In genomic region chr12:95205685-95206084, GRCh38 we compare ENCODE assay signal across 8 cellular contexts. TPM values are rescaled to one million over a fixed set of nuclear protein-coding genes. Genes with fewer than 3 reads are reported as not detected.
DNase-seq lines count a peak whose midpoint lies in the region; ATAC-seq and TF ChIP-seq lines count a peak whose summit lies in the region.

No MANE protein-coding gene starts in this region.

- peak overlapping the region; percentile 98 for H3K27ac Mint-ChIP-seq in GM23338
- no peak overlapping the region for H3K27ac Mint-ChIP-seq in glutamatergic neuron (ENCODE audit: unreplicated experiment)
- H3K27ac Mint-ChIP-seq in T-helper 2 cell treated with Interferon-gamma antibody and Interleukin-4, amounts not matched to agents 5 μg/mL and 100 μg/mL, for 36 hours = no peak overlapping the region

- H3F3A ChIP-seq in GM23338 (replicated peaks; ENCODE audit: low read depth) = 0 out of 2 replicates have a peak, but pooled peaks cover 3% of the 10 kb centered on the region

- H3K27ac ChIP-seq in GM23338 (ENCODE audit: low read depth) (peak overlapping the region; percentile 96), angular gyrus (ENCODE audit: low read depth, low read length) (peak overlapping the region; percentile 59), right cardiac atrium (ENCODE audit: low read length) (peak overlapping the region; percentile 96), skeletal muscle tissue (ENCODE audit: low read depth, low read length) (peak overlapping the region; percentile 70)

- H3K4me2 ChIP-seq in GM23338 = peak overlapping the region; percentile 54

- peaks cover 37% of the 10 kb centered on the region for H3K36me3 Mint-ChIP-seq in GM23338 (ENCODE audit: low read depth)
- peaks cover 9% of the 10 kb centered on the region for H3K36me3 Mint-ChIP-seq in glutamatergic neuron (ENCODE audit: unreplicated experiment)
- no peaks in the 10 kb centered on the region for H3K36me3 Mint-ChIP-seq in T-helper 2 cell treated with Interferon-gamma antibody and Interleukin-4, amounts not matched to agents 5 μg/mL and 100 μg/mL, for 36 hours (ENCODE audit: low read depth)

- peak overlapping the region in 1 of 3 donors; percentile 46 for H3K9ac ChIP-seq in skeletal muscle tissue (ENCODE audit: low read depth in 1 of 3, low read length in 3 of 3)

- no peaks in the 10 kb centered on the region for H3K9me3 Mint-ChIP-seq in GM23338
- peaks cover 7% of the 10 kb centered on the region for H3K9me3 Mint-ChIP-seq in glutamatergic neuron (ENCODE audit: unreplicated experiment)
- no peaks in the 10 kb centered on the region for H3K9me3 Mint-ChIP-seq in T-helper 2 cell treated with Interferon-gamma antibody and Interleukin-4, amounts not matched to agents 5 μg/mL and 100 μg/mL, for 36 hours

- no peaks in the 10 kb centered on the region for H3K36me3 ChIP-seq in GM23338 (ENCODE audit: insufficient read depth)
- no peaks in the 10 kb centered on the region for H3K36me3 ChIP-seq in skeletal muscle tissue (ENCODE audit: control insufficient read depth in 3 of 3, insufficient read depth in 3 of 3, low read length in 3 of 3)

- H3K27me3 Mint-ChIP-seq in GM23338 (ENCODE audit: insufficient read depth, low read depth, poor library complexity) (peaks cover 11% of the 10 kb centered on the region), glutamatergic neuron (ENCODE audit: unreplicated experiment) (peaks cover 5% of the 10 kb centered on the region)
- H3K27me3 Mint-ChIP-seq in T-helper 2 cell treated with Interferon-gamma antibody and Interleukin-4, amounts not matched to agents 5 μg/mL and 100 μg/mL, for 36 hours (ENCODE audit: low read depth) = no peaks in the 10 kb centered on the region

- no peaks in the 10 kb centered on the region for H4K20me1 ChIP-seq in GM23338 (replicated peaks; ENCODE audit: insufficient read depth)

- H3K79me2 ChIP-seq in GM23338 (replicated peaks; ENCODE audit: insufficient read depth) = peaks cover 93% of the 10 kb centered on the region

- H3K9me3 ChIP-seq in right cardiac atrium (ENCODE audit: control insufficient read depth, low read length) = no peaks in the 10 kb centered on the region
- H3K9me3 ChIP-seq in skeletal muscle tissue (ENCODE audit: control insufficient read depth in 3 of 3, low read length in 3 of 3) = no peaks in the 10 kb centered on the region

- TF ChIP-seq CTCF in GM23338 (conservative IDR thresholded peaks at IDR 0.05; ENCODE audit: low read depth in 2 of 2) (no peak), glutamatergic neuron (IDR thresholded peaks at IDR 0.05; ENCODE audit: partially characterized antibody, unreplicated experiment) (no peak)

- H3K4me3 ChIP-seq in GM23338 (0 out of 2 replicates have a peak overlapping the region, but pooled peaks have one; percentile 1), right cardiac atrium (ENCODE audit: low read length) (no peak overlapping the region), skeletal muscle tissue (ENCODE audit: low read length in 3 of 3) (no peak overlapping the region)

- H3K4me1 ChIP-seq in GM23338 (ENCODE audit: insufficient read depth) = peaks cover 95% of the 10 kb centered on the region
- peaks cover 11% of the 10 kb centered on the region for H3K4me1 ChIP-seq in right cardiac atrium (ENCODE audit: control insufficient read depth, insufficient read depth, low read length)
- peaks cover 3 to 16% (median 8%) of the 10 kb centered on the region in 3 donors for H3K4me1 ChIP-seq in skeletal muscle tissue (ENCODE audit: control insufficient read depth in 3 of 3, insufficient read depth in 3 of 3, low read length in 3 of 3)

- WGBS in right cardiac atrium = 52% methylated on average over 4 of the region's 4 CpGs

- H2AFZ ChIP-seq in GM23338 = no peak overlapping the region

- H3K4me1 Mint-ChIP-seq in GM23338 = peaks cover 83% of the 10 kb centered on the region
- H3K4me1 Mint-ChIP-seq in glutamatergic neuron (ENCODE audit: low read depth, unreplicated experiment) = peaks cover 35% of the 10 kb centered on the region
- H3K4me1 Mint-ChIP-seq in T-helper 2 cell treated with Interferon-gamma antibody and Interleukin-4, amounts not matched to agents 5 μg/mL and 100 μg/mL, for 36 hours (ENCODE audit: low read depth) = peaks cover 3% of the 10 kb centered on the region

- H3K4me3 Mint-ChIP-seq in GM23338 = peak overlapping the region; percentile 20; the same call in 1 of the 3 replicates
- no peak overlapping the region for H3K4me3 Mint-ChIP-seq in glutamatergic neuron (ENCODE audit: unreplicated experiment)
- no peak overlapping the region for H3K4me3 Mint-ChIP-seq in T-helper 2 cell treated with Interferon-gamma antibody and Interleukin-4, amounts not matched to agents 5 μg/mL and 100 μg/mL, for 36 hours

- intact Hi-C loops in right cardiac atrium (cut with DNase I) = no loop called here

- H3K9me2 ChIP-seq in GM23338 (ENCODE audit: insufficient read depth) = no peaks in the 10 kb centered on the region

- ATAC-seq in GM23338 = peak; percentile 72
- peak; percentile 72 to 76 for ATAC-seq in right cardiac atrium
- no peak for ATAC-seq in HG02852 (IDR thresholded peaks at IDR 0.05; ENCODE audit: unreplicated experiment)

- H3K27me3 ChIP-seq in GM23338 (ENCODE audit: insufficient read depth) (no peaks in the 10 kb centered on the region), right cardiac atrium (ENCODE audit: control insufficient read depth, insufficient read depth) (no peaks in the 10 kb centered on the region), skeletal muscle tissue (ENCODE audit: control insufficient read depth in 3 of 3, insufficient read depth in 3 of 3, low read length in 3 of 3) (no peaks in the 10 kb centered on the region)

- DNase-seq in GM23338 (ENCODE audit: low spot score) (peak; percentile 47), right cardiac atrium (no peak), glutamatergic neuron (no peak), NCI-H2107 treated with DMSO at 0.1 percent for 48 hours (lab: John Stamatoyannopoulos, UW; ENCODE audit: unreplicated experiment) (no peak)
- no peak for DNase-seq in T-helper 2 cell treated with Interferon-gamma antibody and Interleukin-4, amounts not matched to agents 5 μg/mL and 100 μg/mL, for 36 hours (ENCODE audit: low spot score)

TF ChIP-seq in GM23338, 12 proteins besides CTCF, POLR2A, EP300 and RAD21 (continues in another document):
- TF ChIP-seq POLR2AphosphoS5 (IDR thresholded peaks at IDR 0.05; ENCODE audit: low read depth) = no peak
- no peak for TF ChIP-seq CREB1 (CRISPR knock-in tag; IDR thresholded peaks at IDR 0.05; ENCODE audit: low read depth)
- TF ChIP-seq EZH2 (IDR thresholded peaks at IDR 0.05; ENCODE audit: low read depth, unreplicated experiment) = no peak
- TF ChIP-seq ZNF331 (CRISPR knock-in tag; IDR thresholded peaks at IDR 0.05; ENCODE audit: low read depth) = no peak
- no peak for TF ChIP-seq ETS1 (IDR thresholded peaks at IDR 0.05)

RNA-seq across cellular contexts. Expression of gene FGD6, which starts 11.6 kb away (rescaled TPM):
- 24.0 and 32.4 TPM in 2 replicates for total RNA-seq in GM23338 (2014; rRNA removed; shearing (Covaris generic))
- polyA plus RNA-seq in GM23338 (2016; fragmentation: Nextera tagmentation; extraction: Ambion mirVana) (11.9 and 12.9 TPM in 2 replicates), right cardiac atrium (2.9 TPM)
- total RNA-seq in right cardiac atrium (10 to 100 TPM; 18.9 to 23.8 (median 20.8) TPM), skeletal muscle tissue (5.7 TPM), glutamatergic neuron (ENCODE audit: unreplicated experiment) (42.1 TPM)

RNA-seq across cellular contexts. Expression of gene VEZT, which starts 11.9 kb away (rescaled TPM):
- total RNA-seq in GM23338 (2014; rRNA removed; shearing (Covaris generic)) = 51.5 and 51.9 TPM in 2 replicates
- polyA plus RNA-seq in GM23338 (2016; fragmentation: Nextera tagmentation; extraction: Ambion mirVana) (28.2 and 34.2 TPM in 2 replicates), right cardiac atrium (20.8 TPM)
- total RNA-seq in right cardiac atrium (10 to 100 TPM; 58.9 to 78.6 (median 69.9) TPM), skeletal muscle tissue (69.4 TPM), glutamatergic neuron (ENCODE audit: unreplicated experiment) (148 TPM)
